In genomic region chr5:139579-140442, GRCh38 we compare ENCODE assay signal across 30 cellular contexts. TPM values are rescaled to one million over a fixed set of nuclear protein-coding genes. Genes with fewer than 3 reads are reported as not detected.
"Had no signal": no experiment of that assay in that cellular context is flagged by ENCODE, and none has a peak within 500 bp of the region (broad histone marks: within the 10 kb centered on the region; RNA-seq: fewer than 3 reads in every experiment).

No MANE protein-coding gene starts in this region.

- ATAC-seq: body of pancreas; effector memory CD8-positive, alpha-beta T cell; gastrocnemius medialis; left cardiac atrium; sciatic nerve had no signal

- H3K4me1 Mint-ChIP-seq: nephron had no signal

- H3K36me3 ChIP-seq: cardiac muscle cell, esophagus squamous epithelium, gastrocnemius medialis, vagina had no signal

- H3K27ac Mint-ChIP-seq: activated naive CD8-positive, alpha-beta T cell treated with anti-CD3 and anti-CD28 coated beads, Interleukin-2, amount 10 ng/mL, durations not matched to agents 7 days and 5 days; activated T-cell treated with anti-CD3 and anti-CD28 coated beads, Interleukin-2, amount 50 U/mL, for 24 hours; activated T-helper 2 cell treated with anti-CD3 and anti-CD28 coated beads, Interferon-gamma antibody, Interleukin-2, Interleukin-4, amounts not matched to agents 10 μg/mL and 5 μg/mL and 100 μg/mL, durations not matched to agents 14 hours and 24 hours and 36 hours; effector memory CD8-positive, alpha-beta T cell; memory B cell; nephron; stimulated activated effector memory CD8-positive, alpha-beta T cell treated with anti-CD3 and anti-CD28 coated beads, Interleukin-12 subunit alpha, Interleukin-12 subunit beta, amount 100 ng/mL, for 72 hours; type B pancreatic cell had no signal

- H3K9me3 Mint-ChIP-seq: activated naive CD8-positive, alpha-beta T cell treated with anti-CD3 and anti-CD28 coated beads, Interleukin-2, amount 10 ng/mL, durations not matched to agents 7 days and 5 days; activated T-cell treated with anti-CD3 and anti-CD28 coated beads, Interleukin-2, amount 50 U/mL, for 24 hours; activated T-helper 2 cell treated with anti-CD3 and anti-CD28 coated beads, Interferon-gamma antibody, Interleukin-2, Interleukin-4, amounts not matched to agents 10 μg/mL and 5 μg/mL and 100 μg/mL, durations not matched to agents 14 hours and 24 hours and 36 hours; effector memory CD8-positive, alpha-beta T cell; stimulated activated effector memory CD8-positive, alpha-beta T cell treated with anti-CD3 and anti-CD28 coated beads, Interleukin-12 subunit alpha, Interleukin-12 subunit beta, amount 100 ng/mL, for 72 hours; type B pancreatic cell had no signal

- H3K4me3 Mint-ChIP-seq: activated naive CD8-positive, alpha-beta T cell treated with anti-CD3 and anti-CD28 coated beads, Interleukin-2, amount 10 ng/mL, durations not matched to agents 7 days and 5 days; activated T-cell treated with anti-CD3 and anti-CD28 coated beads, Interleukin-2, amount 50 U/mL, for 24 hours; effector memory CD8-positive, alpha-beta T cell; memory B cell; nephron; stimulated activated effector memory CD8-positive, alpha-beta T cell treated with anti-CD3 and anti-CD28 coated beads, Interleukin-12 subunit alpha, Interleukin-12 subunit beta, amount 100 ng/mL, for 72 hours; type B pancreatic cell had no signal

- H3K4me3 ChIP-seq: body of pancreas, cardiac muscle cell, esophagus squamous epithelium, gastrocnemius medialis, testis, vagina had no signal

- H3K27ac ChIP-seq: body of pancreas, cardiac muscle cell, esophagus squamous epithelium, gastrocnemius medialis, testis, vagina had no signal

- H3K4me1 ChIP-seq: body of pancreas, esophagus squamous epithelium, gastrocnemius medialis, testis, vagina had no signal

- DNase-seq: activated CD4-positive, alpha-beta T cell treated with anti-CD3 and anti-CD28 coated beads, Interleukin-2, amount 50 U/mL, for 4 hours; activated CD8-positive, alpha-beta memory T cell treated with anti-CD3 and anti-CD28 coated beads for 24 hours; activated CD8-positive, alpha-beta memory T cell treated with anti-CD3 and anti-CD28 coated beads, Interleukin-2, amount 50 U/mL, for 4 hours; activated naive CD4-positive, alpha-beta T cell treated with Interleukin-2 at 50 U/mL for 16 hours; activated naive CD8-positive, alpha-beta T cell treated with anti-CD3 and anti-CD28 coated beads, Interleukin-2, amount 10 ng/mL, durations not matched to agents 7 days and 5 days; activated T-cell treated with anti-CD3 and anti-CD28 coated beads, Interleukin-2, amount 50 U/mL, for 24 hours; body of pancreas; effector memory CD8-positive, alpha-beta T cell; esophagus squamous epithelium; gastrocnemius medialis; head of caudate nucleus; left cardiac atrium; nucleus accumbens; small intestine; stimulated activated CD4-positive, alpha-beta T cell treated with anti-CD3 and anti-CD28 coated beads, Interleukin-2, amount 100 ng/mL, for 24 hours; T-helper 9 cell; testis had no signal

- FAIRE-seq: endothelial cell of umbilical vein, islet of Langerhans, small intestine had no signal

- H3K36me3 Mint-ChIP-seq: activated naive CD8-positive, alpha-beta T cell treated with anti-CD3 and anti-CD28 coated beads, Interleukin-2, amount 10 ng/mL, durations not matched to agents 7 days and 5 days; memory B cell; stimulated activated effector memory CD8-positive, alpha-beta T cell treated with anti-CD3 and anti-CD28 coated beads, Interleukin-12 subunit alpha, Interleukin-12 subunit beta, amount 100 ng/mL, for 72 hours had no signal

- H3K27me3 Mint-ChIP-seq: activated naive CD8-positive, alpha-beta T cell treated with anti-CD3 and anti-CD28 coated beads, Interleukin-2, amount 10 ng/mL, durations not matched to agents 7 days and 5 days; type B pancreatic cell had no signal

- H3K9me3 ChIP-seq: body of pancreas, esophagus squamous epithelium, gastrocnemius medialis, testis, vagina had no signal

- H3K27me3 ChIP-seq: body of pancreas, cardiac muscle cell, gastrocnemius medialis, testis, vagina had no signal

RNA-seq across cellular contexts. Expression of gene PLEKHG4B, which starts 47.8 kb away (rescaled TPM):
- total RNA-seq: activated T-helper 2 cell treated with anti-CD3 and anti-CD28 coated beads, Interferon-gamma antibody, Interleukin-2, Interleukin-4, amounts not matched to agents 10 μg/mL and 5 μg/mL and 100 μg/mL, durations not matched to agents 14 hours and 24 hours and 36 hours; dermis microvascular lymphatic vessel endothelial cell; endothelial cell of umbilical vein; gastrocnemius medialis; T-helper 1 cell treated with Interleukin-12 subunit alpha and Interleukin-12 subunit beta and Interleukin-4 antibody, amounts not matched to agents 30 ng/mL and 1 ng/mL, for 36 hours had no signal
- polyA plus RNA-seq: endothelial cell of umbilical vein had no signal

RNA-seq across cellular contexts. Expression of gene LRRC14B, which starts 51.5 kb away (rescaled TPM):
- total RNA-seq: activated T-helper 2 cell treated with anti-CD3 and anti-CD28 coated beads, Interferon-gamma antibody, Interleukin-2, Interleukin-4, amounts not matched to agents 10 μg/mL and 5 μg/mL and 100 μg/mL, durations not matched to agents 14 hours and 24 hours and 36 hours; body of pancreas; dermis microvascular lymphatic vessel endothelial cell; endothelial cell of umbilical vein; esophagus squamous epithelium; sciatic nerve; T-helper 1 cell treated with Interleukin-12 subunit alpha and Interleukin-12 subunit beta and Interleukin-4 antibody, amounts not matched to agents 30 ng/mL and 1 ng/mL, for 36 hours; vagina had no signal
- polyA plus RNA-seq: endothelial cell of umbilical vein, liver had no signal
